14 cellular contexts compared by ENCODE assay signal in the genomic region with DNA sequence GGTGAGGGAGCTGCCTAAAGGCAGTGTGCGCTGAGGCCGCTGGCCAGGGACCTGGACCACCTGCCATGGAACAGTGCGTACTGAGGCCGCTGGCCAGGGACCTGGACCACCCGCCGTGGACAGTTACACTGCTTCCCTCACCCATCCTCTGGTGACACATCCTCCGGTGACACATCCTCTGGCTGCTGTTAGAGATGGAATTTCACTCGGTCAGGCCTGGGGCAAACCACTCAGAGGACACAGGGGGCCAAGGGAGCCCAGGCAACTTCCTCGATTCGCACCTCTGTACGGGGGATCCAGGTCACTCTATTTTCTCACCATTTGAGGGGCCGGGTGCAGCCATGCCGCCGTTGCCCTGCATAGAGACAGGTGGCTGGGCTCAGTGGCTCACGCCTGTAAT. TPM values are rescaled to one million over a fixed set of nuclear protein-coding genes. Genes with fewer than 3 reads are reported as not detected.
DNase-seq lines count a peak whose midpoint lies in the region; ATAC-seq and TF ChIP-seq lines count a peak whose summit lies in the region.
"Had no signal": no experiment of that assay in that cellular context is flagged by ENCODE, and none has a peak within 500 bp of the region (broad histone marks: within the 10 kb centered on the region; RNA-seq: fewer than 3 reads in every experiment).

No MANE protein-coding gene starts in this region.

- peaks cover 0 to 11% (median 7%) of the 10 kb centered on the region in 5 donors for H3K27me3 Mint-ChIP-seq in naive thymus-derived CD8-positive, alpha-beta T cell

- intact Hi-C loops in Panc1 (cut with micrococcal nuclease; ENCODE audit: unreplicated experiment) (no loop called here), A673 (cut with micrococcal nuclease; ENCODE audit: unreplicated experiment) (no loop called here)

- H3K36me3 ChIP-seq in Panc1 (ENCODE audit: control insufficient read depth, insufficient read depth, low read length) (no peaks in the 10 kb centered on the region), A673 (ENCODE audit: insufficient read depth, low read length, poor library complexity, severe bottlenecking) (no peaks in the 10 kb centered on the region)
- H3K36me3 ChIP-seq: gastroesophageal sphincter, HAP-1 had no signal

- H3K4me1 ChIP-seq in Panc1 (ENCODE audit: control insufficient read depth, insufficient read depth, low read length) (no peaks in the 10 kb centered on the region), A673 (ENCODE audit: insufficient read depth, low read length, poor library complexity, severe bottlenecking) (no peaks in the 10 kb centered on the region)
- H3K4me1 ChIP-seq: gastroesophageal sphincter, HAP-1 had no signal

- POLR2A ChIA-PET in Panc1 (lab: Charles Lee) (no interaction called here), A673 (lab: Charles Lee; ENCODE audit: low non-redundant PET) (no interaction called here)
- POLR2A ChIA-PET in naive thymus-derived CD8-positive, alpha-beta T cell (lab: Charles Lee): no interaction called here

- H3K4me3 Mint-ChIP-seq in stimulated activated effector memory CD8-positive, alpha-beta T cell treated with anti-CD3 and anti-CD28 coated beads, Interleukin-12 subunit alpha, Interleukin-12 subunit beta, amount 100 ng/mL, for 72 hours: no peak overlapping the region
- no peak overlapping the region for H3K4me3 Mint-ChIP-seq in naive thymus-derived CD8-positive, alpha-beta T cell
- H3K4me3 Mint-ChIP-seq: activated T-cell treated with anti-CD3 and anti-CD28 coated beads, Interleukin-2, amount 50 U/mL, for 4 hours; CD4-positive, CD25-positive, alpha-beta regulatory T cell had no signal

- peak; percentile 30 for DNase-seq in GM04504 (ENCODE audit: low read depth)
- DNase-seq in Panc1 (ENCODE audit: low read depth, low spot score): no peak
- DNase-seq in choroid plexus epithelial cell (ENCODE audit: low read depth): peak; percentile 53
- no peak for DNase-seq in stimulated activated effector memory CD8-positive, alpha-beta T cell treated with anti-CD3 and anti-CD28 coated beads, Interleukin-12 subunit alpha, Interleukin-12 subunit beta, amount 100 ng/mL, for 72 hours (ENCODE audit: low spot score in 2 of 2)
- no peak for DNase-seq in naive thymus-derived CD8-positive, alpha-beta T cell
- DNase-seq in middle frontal gyrus (ENCODE audit: extremely low spot score, low spot score): no peak
- no peak for DNase-seq in A673 (ENCODE audit: low spot score)
- DNase-seq: activated T-cell treated with anti-CD3 and anti-CD28 coated beads, Interleukin-2, amount 50 U/mL, for 4 hours; CD4-positive, CD25-positive, alpha-beta regulatory T cell; DND-41; NCI-H446; substantia nigra had no signal

- H3K4me3 ChIP-seq in Panc1 (ENCODE audit: low read depth in 2 of 2, low read length in 2 of 2) (no peak overlapping the region), choroid plexus epithelial cell (ENCODE audit: low read depth, low read length) (no peak overlapping the region), A673 (ENCODE audit: low read depth, low read length, poor library complexity, severe bottlenecking) (no peak overlapping the region)
- H3K4me3 ChIP-seq: gastroesophageal sphincter, HAP-1 had no signal

- 0 out of 2 replicates have a peak, but pooled peaks have one; percentile 40 for ATAC-seq in Panc1
- peak; percentile 19 for ATAC-seq in stimulated activated effector memory CD8-positive, alpha-beta T cell treated with anti-CD3 and anti-CD28 coated beads, Interleukin-12 subunit alpha, Interleukin-12 subunit beta, amount 100 ng/mL, for 72 hours
- no peak for ATAC-seq in naive thymus-derived CD8-positive, alpha-beta T cell
- ATAC-seq: activated T-cell treated with anti-CD3 and anti-CD28 coated beads, Interleukin-2, amount 50 U/mL, for 4 hours; gastroesophageal sphincter had no signal

- H3K9me3 ChIP-seq in Panc1 (ENCODE audit: control insufficient read depth, insufficient read depth, low read depth, low read length): no peaks in the 10 kb centered on the region
- H3K9me3 ChIP-seq in A673 (ENCODE audit: low read depth, low read length, poor library complexity, severe bottlenecking): no peaks in the 10 kb centered on the region
- H3K9me3 ChIP-seq: gastroesophageal sphincter, HAP-1 had no signal

- CTCF ChIA-PET in Panc1 (lab: Charles Lee) (no interaction called here), A673 (lab: Charles Lee) (no interaction called here)

- no peak for TF ChIP-seq CTCF in Panc1 (IDR thresholded peaks at IDR 0.05)
- no peak for TF ChIP-seq CTCF in choroid plexus epithelial cell (conservative IDR thresholded peaks at IDR 0.05; ENCODE audit: low read depth, low read length)
- TF ChIP-seq CTCF in A673 (conservative IDR thresholded peaks at IDR 0.05; ENCODE audit: low read depth, low read length): no peak

- BruUV-seq in Panc1 (replicated peaks; lab: Mats Ljungman, UMichigan) (no TSS peak), A673 (replicated peaks; lab: Mats Ljungman, UMichigan) (no TSS peak)

- H3K4me1 Mint-ChIP-seq in stimulated activated effector memory CD8-positive, alpha-beta T cell treated with anti-CD3 and anti-CD28 coated beads, Interleukin-12 subunit alpha, Interleukin-12 subunit beta, amount 100 ng/mL, for 72 hours: no peaks in the 10 kb centered on the region
- H3K4me1 Mint-ChIP-seq in naive thymus-derived CD8-positive, alpha-beta T cell: no peaks in the 10 kb centered on the region
- H3K4me1 Mint-ChIP-seq: CD4-positive, CD25-positive, alpha-beta regulatory T cell had no signal

- no peak overlapping the region for H3K27ac ChIP-seq in Panc1 (ENCODE audit: low read length)
- H3K27ac ChIP-seq in A673 (ENCODE audit: low read depth, low read length, poor library complexity, severe bottlenecking): no peak overlapping the region
- H3K27ac ChIP-seq: gastroesophageal sphincter had no signal

- in situ Hi-C loops in Panc1 (cut with HindIII; ENCODE audit: low pct_unique_long_range_greater_than_20kb, low sequenced_read_pairs): no loop called here

- no peaks in the 10 kb centered on the region for H3K9me3 Mint-ChIP-seq in stimulated activated effector memory CD8-positive, alpha-beta T cell treated with anti-CD3 and anti-CD28 coated beads, Interleukin-12 subunit alpha, Interleukin-12 subunit beta, amount 100 ng/mL, for 72 hours
- H3K9me3 Mint-ChIP-seq in naive thymus-derived CD8-positive, alpha-beta T cell: no peaks in the 10 kb centered on the region
- H3K9me3 Mint-ChIP-seq: activated T-cell treated with anti-CD3 and anti-CD28 coated beads, Interleukin-2, amount 50 U/mL, for 4 hours; CD4-positive, CD25-positive, alpha-beta regulatory T cell had no signal

- no peaks in the 10 kb centered on the region for H3K36me3 Mint-ChIP-seq in stimulated activated effector memory CD8-positive, alpha-beta T cell treated with anti-CD3 and anti-CD28 coated beads, Interleukin-12 subunit alpha, Interleukin-12 subunit beta, amount 100 ng/mL, for 72 hours
- H3K36me3 Mint-ChIP-seq in naive thymus-derived CD8-positive, alpha-beta T cell: no peaks in the 10 kb centered on the region
- H3K36me3 Mint-ChIP-seq: CD4-positive, CD25-positive, alpha-beta regulatory T cell had no signal

- no peak overlapping the region for H3K27ac Mint-ChIP-seq in stimulated activated effector memory CD8-positive, alpha-beta T cell treated with anti-CD3 and anti-CD28 coated beads, Interleukin-12 subunit alpha, Interleukin-12 subunit beta, amount 100 ng/mL, for 72 hours
- no peak overlapping the region for H3K27ac Mint-ChIP-seq in naive thymus-derived CD8-positive, alpha-beta T cell
- H3K27ac Mint-ChIP-seq: CD4-positive, CD25-positive, alpha-beta regulatory T cell had no signal

- no peaks in the 10 kb centered on the region for H3K27me3 ChIP-seq in Panc1 (ENCODE audit: control insufficient read depth, insufficient read depth, low read length)
- peaks cover 20% of the 10 kb centered on the region for H3K27me3 ChIP-seq in A673 (replicated peaks; ENCODE audit: insufficient read depth, low read depth, low read length, poor library complexity)

RNA-seq across cellular contexts. Expression of a gene that starts 32.4 kb away (rescaled TPM):
- total RNA-seq in Panc1 (2021; ENCODE audit: unreplicated experiment): 58.0 TPM
- polyA plus RNA-seq in Panc1 (2012; ENCODE audit: insufficient read length): 51.5 TPM
- total RNA-seq in naive thymus-derived CD8-positive, alpha-beta T cell: 10 to 100 TPM; 53.5 to 53.9 TPM
- polyA plus RNA-seq in naive thymus-derived CD8-positive, alpha-beta T cell: 10 to 100 TPM in 1 of 3 donors, 1 to 10 TPM in 2; 5.3 to 10.2 (median 5.5) TPM
- total RNA-seq in A673 (2021): 54.7 and 55.2 TPM in 2 replicates

RNA-seq across cellular contexts. Expression of a gene that starts 35.8 kb away (rescaled TPM):
- total RNA-seq in Panc1 (2021; ENCODE audit: unreplicated experiment) (1.1 TPM), A673 (2021) (0.15 and 0.43 TPM in 2 replicates)
- 0.34 TPM for polyA plus RNA-seq in Panc1 (2012; ENCODE audit: insufficient read length)
- not detected for total RNA-seq in naive thymus-derived CD8-positive, alpha-beta T cell
- not detected for polyA plus RNA-seq in naive thymus-derived CD8-positive, alpha-beta T cell

Comparison
In these comparisons a context has a peak if more than half of its experiments do, and no peak if none do; other contexts are left out.
1. DNase-seq: peak in GM04504 (single experiment) and choroid plexus epithelial cell (single experiment); none in Panc1 (single experiment), stimulated activated effector memory CD8-positive, alpha-beta T cell treated with anti-CD3 and anti-CD28 coated beads, Interleukin-12 subunit alpha, Interleukin-12 subunit beta, amount 100 ng/mL, for 72 hours (0 of 2), naive thymus-derived CD8-positive, alpha-beta T cell (0 of 10), middle frontal gyrus (single experiment) and A673 (single experiment).
2. ATAC-seq: peak in Panc1 (single experiment) and stimulated activated effector memory CD8-positive, alpha-beta T cell treated with anti-CD3 and anti-CD28 coated beads, Interleukin-12 subunit alpha, Interleukin-12 subunit beta, amount 100 ng/mL, for 72 hours (single experiment); none in naive thymus-derived CD8-positive, alpha-beta T cell (0 of 2).